Comparison of ENCODE assay signal across 1 cellular context in the genomic region with DNA sequence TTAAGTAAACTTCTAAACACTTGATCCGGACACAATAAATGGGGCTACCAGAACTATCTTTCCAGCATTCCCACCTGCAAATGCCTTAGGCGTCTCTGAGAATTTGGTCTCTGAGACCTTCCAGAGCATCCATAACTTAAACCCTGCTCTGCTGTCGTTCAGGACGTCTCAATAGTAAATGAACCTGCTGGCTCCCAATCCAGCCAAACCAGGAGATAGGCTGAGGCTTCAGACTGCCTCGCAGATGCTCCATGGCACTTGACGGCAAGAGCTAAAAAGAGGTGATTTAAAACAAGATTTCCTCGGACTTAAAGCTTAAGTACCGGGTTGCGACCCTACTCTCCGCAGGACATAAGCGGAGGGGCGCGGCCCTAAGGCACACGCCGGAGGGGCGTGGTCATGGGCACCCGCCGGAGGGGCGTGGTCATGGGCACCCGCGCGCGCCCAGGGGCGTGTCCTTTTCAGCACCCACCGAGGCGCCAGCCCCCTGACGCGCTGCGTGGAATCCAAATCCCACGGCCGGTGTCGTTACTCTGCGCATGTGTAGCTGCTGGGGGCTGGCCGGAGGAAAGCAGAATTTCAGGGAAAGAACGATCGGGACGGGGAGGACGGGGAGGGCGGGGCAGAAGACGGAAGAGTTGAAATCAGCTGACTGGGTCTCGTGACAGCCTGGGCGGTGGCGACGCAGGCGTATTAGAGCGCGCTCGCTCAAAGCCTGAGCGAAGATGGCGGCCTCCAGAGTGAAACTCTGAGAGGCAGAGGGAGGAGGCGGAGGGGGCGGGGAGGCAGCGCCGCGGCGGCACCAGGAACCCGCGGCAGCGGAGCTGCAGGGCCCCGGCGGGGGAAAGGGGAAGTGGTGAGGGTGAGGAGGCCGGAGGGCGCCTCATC.
TF ChIP-seq lines count a peak whose summit lies in the region.

A gene with protein sequence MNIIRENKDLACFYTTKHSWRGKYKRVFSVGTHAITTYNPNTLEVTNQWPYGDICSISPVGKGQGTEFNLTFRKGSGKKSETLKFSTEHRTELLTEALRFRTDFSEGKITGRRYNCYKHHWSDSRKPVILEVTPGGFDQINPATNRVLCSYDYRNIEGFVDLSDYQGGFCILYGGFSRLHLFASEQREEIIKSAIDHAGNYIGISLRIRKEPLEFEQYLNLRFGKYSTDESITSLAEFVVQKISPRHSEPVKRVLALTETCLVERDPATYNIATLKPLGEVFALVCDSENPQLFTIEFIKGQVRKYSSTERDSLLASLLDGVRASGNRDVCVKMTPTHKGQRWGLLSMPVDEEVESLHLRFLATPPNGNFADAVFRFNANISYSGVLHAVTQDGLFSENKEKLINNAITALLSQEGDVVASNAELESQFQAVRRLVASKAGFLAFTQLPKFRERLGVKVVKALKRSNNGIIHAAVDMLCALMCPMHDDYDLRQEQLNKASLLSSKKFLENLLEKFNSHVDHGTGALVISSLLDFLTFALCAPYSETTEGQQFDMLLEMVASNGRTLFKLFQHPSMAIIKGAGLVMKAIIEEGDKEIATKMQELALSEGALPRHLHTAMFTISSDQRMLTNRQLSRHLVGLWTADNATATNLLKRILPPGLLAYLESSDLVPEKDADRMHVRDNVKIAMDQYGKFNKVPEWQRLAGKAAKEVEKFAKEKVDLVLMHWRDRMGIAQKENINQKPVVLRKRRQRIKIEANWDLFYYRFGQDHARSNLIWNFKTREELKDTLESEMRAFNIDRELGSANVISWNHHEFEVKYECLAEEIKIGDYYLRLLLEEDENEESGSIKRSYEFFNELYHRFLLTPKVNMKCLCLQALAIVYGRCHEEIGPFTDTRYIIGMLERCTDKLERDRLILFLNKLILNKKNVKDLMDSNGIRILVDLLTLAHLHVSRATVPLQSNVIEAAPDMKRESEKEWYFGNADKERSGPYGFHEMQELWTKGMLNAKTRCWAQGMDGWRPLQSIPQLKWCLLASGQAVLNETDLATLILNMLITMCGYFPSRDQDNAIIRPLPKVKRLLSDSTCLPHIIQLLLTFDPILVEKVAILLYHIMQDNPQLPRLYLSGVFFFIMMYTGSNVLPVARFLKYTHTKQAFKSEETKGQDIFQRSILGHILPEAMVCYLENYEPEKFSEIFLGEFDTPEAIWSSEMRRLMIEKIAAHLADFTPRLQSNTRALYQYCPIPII (N-terminal part only) (plus strand): TSS at position 696 of the 888 bp plus-strand sequence. CDS start 17,049 bp downstream, outside the sequence.

TF ChIP-seq in HepG2, 621 proteins besides CTCF, POLR2A, EP300 and RAD21 (continued from another document and continues in another):
- TF ChIP-seq ZFX (CRISPR knock-in tag; IDR thresholded peaks at IDR 0.05; ENCODE audit: low read depth): peak; percentile 40; the same call in 1 of the 2 replicates
- no peak for TF ChIP-seq CEBPG (CRISPR knock-in tag; IDR thresholded peaks at IDR 0.05)
- TF ChIP-seq CENPT (CRISPR knock-in tag; IDR thresholded peaks at IDR 0.05; ENCODE audit: low read depth): no peak
- TF ChIP-seq ZNF367 (CRISPR knock-in tag; IDR thresholded peaks at IDR 0.05; ENCODE audit: borderline replicate concordance): no peak
- TF ChIP-seq, protein P1, sequence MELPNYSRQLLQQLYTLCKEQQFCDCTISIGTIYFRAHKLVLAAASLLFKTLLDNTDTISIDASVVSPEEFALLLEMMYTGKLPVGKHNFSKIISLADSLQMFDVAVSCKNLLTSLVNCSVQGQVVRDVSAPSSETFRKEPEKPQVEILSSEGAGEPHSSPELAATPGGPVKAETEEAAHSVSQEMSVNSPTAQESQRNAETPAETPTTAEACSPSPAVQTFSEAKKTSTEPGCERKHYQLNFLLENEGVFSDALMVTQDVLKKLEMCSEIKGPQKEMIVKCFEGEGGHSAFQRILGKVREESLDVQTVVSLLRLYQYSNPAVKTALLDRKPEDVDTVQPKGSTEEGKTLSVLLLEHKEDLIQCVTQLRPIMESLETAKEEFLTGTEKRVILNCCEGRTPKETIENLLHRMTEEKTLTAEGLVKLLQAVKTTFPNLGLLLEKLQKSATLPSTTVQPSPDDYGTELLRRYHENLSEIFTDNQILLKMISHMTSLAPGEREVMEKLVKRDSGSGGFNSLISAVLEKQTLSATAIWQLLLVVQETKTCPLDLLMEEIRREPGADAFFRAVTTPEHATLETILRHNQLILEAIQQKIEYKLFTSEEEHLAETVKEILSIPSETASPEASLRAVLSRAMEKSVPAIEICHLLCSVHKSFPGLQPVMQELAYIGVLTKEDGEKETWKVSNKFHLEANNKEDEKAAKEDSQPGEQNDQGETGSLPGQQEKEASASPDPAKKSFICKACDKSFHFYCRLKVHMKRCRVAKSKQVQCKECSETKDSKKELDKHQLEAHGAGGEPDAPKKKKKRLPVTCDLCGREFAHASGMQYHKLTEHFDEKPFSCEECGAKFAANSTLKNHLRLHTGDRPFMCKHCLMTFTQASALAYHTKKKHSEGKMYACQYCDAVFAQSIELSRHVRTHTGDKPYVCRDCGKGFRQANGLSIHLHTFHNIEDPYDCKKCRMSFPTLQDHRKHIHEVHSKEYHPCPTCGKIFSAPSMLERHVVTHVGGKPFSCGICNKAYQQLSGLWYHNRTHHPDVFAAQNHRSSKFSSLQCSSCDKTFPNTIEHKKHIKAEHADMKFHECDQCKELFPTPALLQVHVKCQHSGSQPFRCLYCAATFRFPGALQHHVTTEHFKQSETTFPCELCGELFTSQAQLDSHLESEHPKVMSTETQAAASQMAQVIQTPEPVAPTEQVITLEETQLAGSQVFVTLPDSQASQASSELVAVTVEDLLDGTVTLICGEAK (IDR thresholded peaks at IDR 0.05): no peak
- TF ChIP-seq, protein P1 (CRISPR knock-in tag; IDR thresholded peaks at IDR 0.05): no peak
- peak; percentile 46; the same call in 1 of the 2 replicates for TF ChIP-seq TOPORS (CRISPR knock-in tag; IDR thresholded peaks at IDR 0.05)
- peak; percentile 91; the same call in 1 of the 2 replicates for TF ChIP-seq ZSCAN22 (CRISPR knock-in tag; IDR thresholded peaks at IDR 0.05)
- TF ChIP-seq TSC22D2 (CRISPR knock-in tag; IDR thresholded peaks at IDR 0.05; ENCODE audit: borderline replicate concordance): no peak
- TF ChIP-seq, protein P2, sequence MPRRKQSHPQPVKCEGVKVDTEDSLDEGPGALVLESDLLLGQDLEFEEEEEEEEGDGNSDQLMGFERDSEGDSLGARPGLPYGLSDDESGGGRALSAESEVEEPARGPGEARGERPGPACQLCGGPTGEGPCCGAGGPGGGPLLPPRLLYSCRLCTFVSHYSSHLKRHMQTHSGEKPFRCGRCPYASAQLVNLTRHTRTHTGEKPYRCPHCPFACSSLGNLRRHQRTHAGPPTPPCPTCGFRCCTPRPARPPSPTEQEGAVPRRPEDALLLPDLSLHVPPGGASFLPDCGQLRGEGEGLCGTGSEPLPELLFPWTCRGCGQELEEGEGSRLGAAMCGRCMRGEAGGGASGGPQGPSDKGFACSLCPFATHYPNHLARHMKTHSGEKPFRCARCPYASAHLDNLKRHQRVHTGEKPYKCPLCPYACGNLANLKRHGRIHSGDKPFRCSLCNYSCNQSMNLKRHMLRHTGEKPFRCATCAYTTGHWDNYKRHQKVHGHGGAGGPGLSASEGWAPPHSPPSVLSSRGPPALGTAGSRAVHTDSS (CRISPR knock-in tag; conservative IDR thresholded peaks at IDR 0.05): no peak
- TF ChIP-seq ZFP37 (CRISPR knock-in tag; IDR thresholded peaks at IDR 0.05; ENCODE audit: borderline replicate concordance): no peak
- TF ChIP-seq SNAPC2 (CRISPR knock-in tag; IDR thresholded peaks at IDR 0.05): no peak
- TF ChIP-seq, protein P3, sequence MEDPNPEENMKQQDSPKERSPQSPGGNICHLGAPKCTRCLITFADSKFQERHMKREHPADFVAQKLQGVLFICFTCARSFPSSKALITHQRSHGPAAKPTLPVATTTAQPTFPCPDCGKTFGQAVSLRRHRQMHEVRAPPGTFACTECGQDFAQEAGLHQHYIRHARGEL (CRISPR knock-in tag; IDR thresholded peaks at IDR 0.05): no peak
- TF ChIP-seq HNRNPL (IDR thresholded peaks at IDR 0.05; ENCODE audit: low read depth, low read length): no peak
- TF ChIP-seq ZNF83 (CRISPR knock-in tag; IDR thresholded peaks at IDR 0.05; ENCODE audit: borderline replicate concordance): no peak
- TF ChIP-seq EZH2 (conservative IDR thresholded peaks at IDR 0.05; ENCODE audit: low read depth, low read length): no peak
- no peak for TF ChIP-seq ZIK1 (CRISPR knock-in tag; IDR thresholded peaks at IDR 0.05; ENCODE audit: borderline replicate concordance, low read depth)
- TF ChIP-seq MAF1 (CRISPR knock-in tag; IDR thresholded peaks at IDR 0.05; ENCODE audit: borderline replicate concordance): peak; percentile 46; the same call in 1 of the 2 replicates
- TF ChIP-seq SMC3 (IDR thresholded peaks at IDR 0.05; ENCODE audit: low read length): no peak
- 0 out of 2 replicates have a peak, but pooled peaks have one; percentile 46 for TF ChIP-seq ZNF839 (CRISPR knock-in tag; IDR thresholded peaks at IDR 0.05; ENCODE audit: borderline replicate concordance)
- no peak for TF ChIP-seq ZNF773 (CRISPR knock-in tag; IDR thresholded peaks at IDR 0.05; ENCODE audit: borderline replicate concordance)
- no peak for TF ChIP-seq PPARG (CRISPR knock-in tag; conservative IDR thresholded peaks at IDR 0.05)
- TF ChIP-seq ZNF564 (CRISPR knock-in tag; IDR thresholded peaks at IDR 0.05): no peak
- peak; percentile 43 for TF ChIP-seq GATAD2A (CRISPR knock-in tag; IDR thresholded peaks at IDR 0.05)
- TF ChIP-seq KAT8 (CRISPR knock-in tag; IDR thresholded peaks at IDR 0.05): peak; percentile 86
- no peak for TF ChIP-seq SCMH1 (CRISPR knock-in tag; IDR thresholded peaks at IDR 0.05; ENCODE audit: borderline replicate concordance)
- TF ChIP-seq SP5 (CRISPR knock-in tag; IDR thresholded peaks at IDR 0.05; ENCODE audit: borderline replicate concordance, low read depth): peak; percentile 71
- TF ChIP-seq, protein P4, sequence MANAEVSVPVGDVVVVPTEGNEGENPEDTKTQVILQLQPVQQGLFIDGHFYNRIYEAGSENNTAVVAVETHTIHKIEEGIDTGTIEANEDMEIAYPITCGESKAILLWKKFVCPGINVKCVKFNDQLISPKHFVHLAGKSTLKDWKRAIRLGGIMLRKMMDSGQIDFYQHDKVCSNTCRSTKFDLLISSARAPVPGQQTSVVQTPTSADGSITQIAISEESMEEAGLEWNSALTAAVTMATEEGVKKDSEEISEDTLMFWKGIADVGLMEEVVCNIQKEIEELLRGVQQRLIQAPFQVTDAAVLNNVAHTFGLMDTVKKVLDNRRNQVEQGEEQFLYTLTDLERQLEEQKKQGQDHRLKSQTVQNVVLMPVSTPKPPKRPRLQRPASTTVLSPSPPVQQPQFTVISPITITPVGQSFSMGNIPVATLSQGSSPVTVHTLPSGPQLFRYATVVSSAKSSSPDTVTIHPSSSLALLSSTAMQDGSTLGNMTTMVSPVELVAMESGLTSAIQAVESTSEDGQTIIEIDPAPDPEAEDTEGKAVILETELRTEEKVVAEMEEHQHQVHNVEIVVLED (CRISPR knock-in tag; IDR thresholded peaks at IDR 0.05; ENCODE audit: borderline replicate concordance): peak; percentile 75; the same call in 1 of the 2 replicates
- TF ChIP-seq, protein P5, sequence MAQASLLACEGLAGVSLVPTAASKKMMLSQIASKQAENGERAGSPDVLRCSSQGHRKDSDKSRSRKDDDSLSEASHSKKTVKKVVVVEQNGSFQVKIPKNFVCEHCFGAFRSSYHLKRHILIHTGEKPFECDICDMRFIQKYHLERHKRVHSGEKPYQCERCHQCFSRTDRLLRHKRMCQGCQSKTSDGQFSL (CRISPR knock-in tag; IDR thresholded peaks at IDR 0.05): no peak
- peak; percentile 71; the same call in 1 of the 2 replicates for TF ChIP-seq ZNF274 (CRISPR knock-in tag; IDR thresholded peaks at IDR 0.05)
- TF ChIP-seq, protein P6, sequence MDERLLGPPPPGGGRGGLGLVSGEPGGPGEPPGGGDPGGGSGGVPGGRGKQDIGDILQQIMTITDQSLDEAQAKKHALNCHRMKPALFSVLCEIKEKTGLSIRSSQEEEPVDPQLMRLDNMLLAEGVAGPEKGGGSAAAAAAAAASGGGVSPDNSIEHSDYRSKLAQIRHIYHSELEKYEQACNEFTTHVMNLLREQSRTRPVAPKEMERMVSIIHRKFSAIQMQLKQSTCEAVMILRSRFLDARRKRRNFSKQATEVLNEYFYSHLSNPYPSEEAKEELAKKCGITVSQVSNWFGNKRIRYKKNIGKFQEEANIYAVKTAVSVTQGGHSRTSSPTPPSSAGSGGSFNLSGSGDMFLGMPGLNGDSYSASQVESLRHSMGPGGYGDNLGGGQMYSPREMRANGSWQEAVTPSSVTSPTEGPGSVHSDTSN (CRISPR knock-in tag; IDR thresholded peaks at IDR 0.05): no peak
- TF ChIP-seq ONECUT2 (CRISPR knock-in tag; IDR thresholded peaks at IDR 0.05): no peak
- TF ChIP-seq NR2F6 (IDR thresholded peaks at IDR 0.05): no peak
- no peak for TF ChIP-seq NR2F6 (CRISPR knock-in tag; IDR thresholded peaks at IDR 0.05)
